ENCODE assay signal across 8 cellular contexts in genomic region chr17:48261297-48261880, GRCh38.
DNase-seq lines count a peak whose midpoint lies in the region; ATAC-seq, FAIRE-seq and TF ChIP-seq lines count a peak whose summit lies in the region.

No MANE protein-coding gene starts in this region.

- H3K9me3 ChIP-seq in endothelial cell of umbilical vein (replicated peaks; ENCODE audit: control insufficient read depth, insufficient read depth, low read length) (no peaks in the 10 kb centered on the region), upper lobe of right lung (no peaks in the 10 kb centered on the region)

- peaks cover 20% of the 10 kb centered on the region for H3K4me1 ChIP-seq in endothelial cell of umbilical vein (ENCODE audit: control insufficient read depth, extremely low read depth, insufficient read depth, low read length)
- H3K4me1 ChIP-seq in upper lobe of right lung: peaks cover 4% of the 10 kb centered on the region

- peak; percentile 47 for ATAC-seq in upper lobe of right lung
- ATAC-seq in GM18511 (IDR thresholded peaks at IDR 0.05; ENCODE audit: unreplicated experiment): no peak
- no peak for ATAC-seq in HG02759 (IDR thresholded peaks at IDR 0.05; ENCODE audit: unreplicated experiment)

- FAIRE-seq in endothelial cell of umbilical vein (lab: Jason Lieb, UNC): peak; percentile 40

- H3K9ac ChIP-seq in endothelial cell of umbilical vein (replicated peaks; ENCODE audit: extremely low read depth, insufficient read depth, low read length): no peak overlapping the region

- H3K79me2 ChIP-seq in endothelial cell of umbilical vein (ENCODE audit: control insufficient read depth, insufficient read depth, low read length): no peaks in the 10 kb centered on the region

- no peak overlapping the region for H3K27ac ChIP-seq in endothelial cell of umbilical vein (ENCODE audit: insufficient read depth, low read depth, low read length)
- H3K27ac ChIP-seq in upper lobe of right lung: no peak overlapping the region

- BruUV-seq in endothelial cell of umbilical vein (replicated peaks; lab: Mats Ljungman, UMichigan): no TSS peak

- DNase-seq in ACHN (peak; percentile 66), GM12864 (ENCODE audit: low read depth) (no peak), NCI-H460 (ENCODE audit: extremely low read depth, low read depth) (peak; percentile 40), endothelial cell of umbilical vein (ENCODE audit: low read depth, low spot score) (no peak), upper lobe of right lung (no peak), NCI-H345 (lab: John Stamatoyannopoulos, UW) (no peak)

- POLR2A ChIA-PET in endothelial cell of umbilical vein (lab: Charles Lee): no interaction called here

- no peak overlapping the region for H3K4me3 ChIP-seq in GM12864 (ENCODE audit: low read depth, low read length)
- no peak overlapping the region for H3K4me3 ChIP-seq in endothelial cell of umbilical vein (replicated peaks in 1 of 3; ENCODE audit: insufficient read depth in 1 of 3, low read depth in 1 of 3, low read length in 3 of 3)
- no peak overlapping the region for H3K4me3 ChIP-seq in upper lobe of right lung

- CTCF ChIA-PET in endothelial cell of umbilical vein (lab: Charles Lee): interaction anchor here (0.6 to 13.7 kb wide), 29 partner anchors 11 to 357 kb away, joined by 3 to 289 read pairs (median 10); partner anchors contain the start of gene HOXB5

- H3K27me3 ChIP-seq in endothelial cell of umbilical vein (ENCODE audit: control insufficient read depth in 2 of 2, insufficient read depth in 2 of 2, low read length in 2 of 2): no peaks in the 10 kb centered on the region
- H3K27me3 ChIP-seq in upper lobe of right lung: no peaks in the 10 kb centered on the region

- TF ChIP-seq POLR2A in endothelial cell of umbilical vein (IDR thresholded peaks at IDR 0.05; ENCODE audit: low read depth, low read length): no peak

- dilution Hi-C loops in endothelial cell of umbilical vein (cut with MboI; ENCODE audit: extremely low pct_ligation_motif_present, low sequenced_read_pairs): no loop called here

- no peaks in the 10 kb centered on the region for H4K20me1 ChIP-seq in endothelial cell of umbilical vein (replicated peaks; ENCODE audit: control insufficient read depth, extremely low read depth, insufficient read depth, low read length)

- H3K4me2 ChIP-seq in endothelial cell of umbilical vein (ENCODE audit: insufficient read depth, low read length): no peak overlapping the region

- H2AFZ ChIP-seq in endothelial cell of umbilical vein (ENCODE audit: low read depth, low read length): peak overlapping the region; percentile 28

- H3K36me3 ChIP-seq in endothelial cell of umbilical vein (ENCODE audit: control insufficient read depth in 2 of 2, extremely low read depth in 1 of 2, insufficient read depth in 2 of 2, low read length in 2 of 2) (no peaks in the 10 kb centered on the region), upper lobe of right lung (no peaks in the 10 kb centered on the region)

- TF ChIP-seq CTCF in GM12864 (IDR thresholded peaks at IDR 0.05; ENCODE audit: low read depth, low read length, missing control alignments) (peak; percentile 69), endothelial cell of umbilical vein (IDR thresholded peaks at IDR 0.05; ENCODE audit: extremely low read depth in 1 of 2, insufficient read depth in 1 of 2, low read depth in 1 of 2, low read length in 2 of 2) (peak; percentile 48 to 68), upper lobe of right lung (IDR thresholded peaks at IDR 0.05) (peak; percentile 27)

- intact Hi-C loops in endothelial cell of umbilical vein (cut with micrococcal nuclease) (loop anchor here (1.0 to 2.0 kb wide), 3 partner anchors 34 to 357 kb away; no protein-coding TSS in a partner anchor), upper lobe of right lung (cut with DNase I) (no loop called here)

- in situ Hi-C loops in ACHN (cut with HindIII; ENCODE audit: low pct_ligation_motif_present, low pct_unique_long_range_greater_than_20kb, low sequenced_read_pairs): no loop called here

- H3K9me1 ChIP-seq in endothelial cell of umbilical vein (replicated peaks; ENCODE audit: control insufficient read depth, extremely low read depth, insufficient read depth, low read length): no peaks in the 10 kb centered on the region

TF ChIP-seq in endothelial cell of umbilical vein, 7 proteins besides CTCF, POLR2A, EP300 and RAD21:
- TF ChIP-seq, protein P1, sequence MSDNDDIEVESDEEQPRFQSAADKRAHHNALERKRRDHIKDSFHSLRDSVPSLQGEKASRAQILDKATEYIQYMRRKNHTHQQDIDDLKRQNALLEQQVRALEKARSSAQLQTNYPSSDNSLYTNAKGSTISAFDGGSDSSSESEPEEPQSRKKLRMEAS (IDR thresholded peaks at IDR 0.05; ENCODE audit: insufficient read depth, insufficient read length): no peak
- TF ChIP-seq JUN (IDR thresholded peaks at IDR 0.05; ENCODE audit: borderline replicate concordance, insufficient read depth, insufficient read length, low read depth) (no peak), EZH2 (IDR thresholded peaks at IDR 0.05; ENCODE audit: borderline replicate concordance, low read depth, low read length, severe bottlenecking) (no peak)

Comparison
In these comparisons a context has a peak if more than half of its experiments do, and no peak if none do; other contexts are left out.
1. DNase-seq: peak in ACHN (single experiment) and NCI-H460 (single experiment); none in GM12864 (single experiment), endothelial cell of umbilical vein (single experiment), upper lobe of right lung (single experiment) and NCI-H345 (single experiment).
2. Peak in every context shown above with its lines, with median percentiles within 50 percentile points of each other: CTCF ChIP-seq.